21 cellular contexts compared by ENCODE assay signal in genomic region chr18:5618037-5618688, GRCh38.
"Had no signal": no experiment of that assay in that cellular context is flagged by ENCODE, and none has a peak within 500 bp of the region (broad histone marks: within the 10 kb centered on the region; RNA-seq: fewer than 3 reads in every experiment).

No MANE protein-coding gene starts in this region.

- DNase-seq: activated CD4-positive, alpha-beta T cell treated with anti-CD3 and anti-CD28 coated beads, Interleukin-2, amount 10 ng/mL, durations not matched to agents 24 days and 14 days; activated CD4-positive, alpha-beta T cell treated with anti-CD3 and anti-CD28 coated beads, Interleukin-2, amount 50 U/mL, for 48 hours; activated CD4-positive, CD25-positive, alpha-beta regulatory T cell treated with anti-CD3 and anti-CD28 coated beads, Interleukin-2, amount 50 U/mL, for 72 hours; activated effector memory CD4-positive, alpha-beta T cell treated with anti-CD3 and anti-CD28 coated beads, Interleukin-2, amount 50 U/mL, for 16 hours; activated naive CD4-positive, alpha-beta T cell treated with Interleukin-2 at 50 U/mL for 16 hours; activated T-cell treated with anti-CD3 and anti-CD28 coated beads, Interleukin-2, amount 50 U/mL, for 4 hours; KG1; NCI-H1092; NCI-H1417; NCI-H1694; NCI-H2029 treated with DMSO at 0.1 percent for 48 hours; NCI-H345; NCI-H510A; NCI-H526 treated with DMSO at 0.1 percent for 48 hours; NCI-H82; SIG-M5 had no signal

- H3K4me1 ChIP-seq: breast epithelium had no signal

- H3K36me3 Mint-ChIP-seq: activated naive CD4-positive, alpha-beta T cell treated with anti-CD3 and anti-CD28 coated beads, Interleukin-2, amount 50 U/mL, for 72 hours; IgD-negative memory B cell; WTC11 had no signal

- H3K9me3 Mint-ChIP-seq: activated CD4-positive, alpha-beta T cell treated with anti-CD3 and anti-CD28 coated beads, Interleukin-2, amount 10 ng/mL, durations not matched to agents 24 days and 14 days; activated naive CD4-positive, alpha-beta T cell treated with anti-CD3 and anti-CD28 coated beads, Interleukin-2, amount 50 U/mL, for 72 hours; activated T-cell treated with anti-CD3 and anti-CD28 coated beads, Interleukin-2, amount 50 U/mL, for 4 hours; IgD-negative memory B cell; T-helper 1 cell treated with Interleukin-12 subunit alpha and Interleukin-12 subunit beta and Interleukin-4 antibody, amounts not matched to agents 30 μg/mL and 1 μg/mL, for 36 hours; WTC11 had no signal

- H3K9me3 ChIP-seq: breast epithelium had no signal

- H3K4me3 Mint-ChIP-seq: activated CD4-positive, alpha-beta T cell treated with anti-CD3 and anti-CD28 coated beads, Interleukin-2, amount 10 ng/mL, durations not matched to agents 24 days and 14 days; activated T-cell treated with anti-CD3 and anti-CD28 coated beads, Interleukin-2, amount 50 U/mL, for 4 hours; IgD-negative memory B cell; T-helper 1 cell treated with Interleukin-12 subunit alpha and Interleukin-12 subunit beta and Interleukin-4 antibody, amounts not matched to agents 30 μg/mL and 1 μg/mL, for 36 hours; WTC11 had no signal

- H3K27me3 ChIP-seq: breast epithelium had no signal

- H3K27ac Mint-ChIP-seq: activated CD4-positive, alpha-beta T cell treated with anti-CD3 and anti-CD28 coated beads, Interleukin-2, amount 10 ng/mL, durations not matched to agents 24 days and 14 days; activated naive CD4-positive, alpha-beta T cell treated with anti-CD3 and anti-CD28 coated beads, Interleukin-2, amount 50 U/mL, for 72 hours; IgD-negative memory B cell; T-helper 1 cell treated with Interleukin-12 subunit alpha and Interleukin-12 subunit beta and Interleukin-4 antibody, amounts not matched to agents 30 μg/mL and 1 μg/mL, for 36 hours; WTC11 had no signal

- H3K27me3 Mint-ChIP-seq: IgD-negative memory B cell had no signal

- ATAC-seq: activated naive CD4-positive, alpha-beta T cell treated with anti-CD3 and anti-CD28 coated beads, Interleukin-2, amount 50 U/mL, for 72 hours; activated T-cell treated with anti-CD3 and anti-CD28 coated beads, Interleukin-2, amount 50 U/mL, for 4 hours; WTC11 had no signal

- H3K36me3 ChIP-seq: breast epithelium had no signal

- H3K4me3 ChIP-seq: breast epithelium had no signal

- H3K4me1 Mint-ChIP-seq: activated CD4-positive, alpha-beta T cell treated with anti-CD3 and anti-CD28 coated beads, Interleukin-2, amount 10 ng/mL, durations not matched to agents 24 days and 14 days; IgD-negative memory B cell had no signal
